Comparison of ENCODE assay signal across 8 cellular contexts in the genomic region with DNA sequence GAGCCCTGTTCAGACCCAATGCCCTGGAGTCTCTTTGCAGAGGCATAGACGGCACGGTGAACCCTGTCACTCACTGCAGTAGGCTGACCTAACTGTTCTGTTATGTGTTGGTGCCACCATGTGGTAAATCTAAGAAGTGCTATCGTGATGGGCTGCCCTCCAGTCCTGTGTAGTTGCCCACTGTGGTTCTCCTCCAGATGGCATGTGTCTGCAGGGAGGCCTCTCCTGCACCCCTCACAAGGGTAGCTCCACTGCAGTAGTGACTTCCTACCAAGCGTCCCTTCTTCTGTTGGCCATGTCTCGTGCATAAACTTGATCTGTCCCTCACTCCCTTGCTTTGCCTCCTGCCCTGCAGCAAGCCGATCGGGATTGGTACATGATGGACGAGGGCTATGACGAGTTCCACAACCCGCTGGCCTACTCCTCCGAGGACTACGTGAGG. TPM values are rescaled to one million over a fixed set of nuclear protein-coding genes. Genes with fewer than 3 reads are reported as not detected.
DNase-seq lines count a peak whose midpoint lies in the region; ATAC-seq and TF ChIP-seq lines count a peak whose summit lies in the region.

No MANE protein-coding gene starts in this region.

- no peak for TF ChIP-seq POLR2A in vagina (IDR thresholded peaks at IDR 0.05)

- H3K27ac ChIP-seq in vagina = no peak overlapping the region

- no peak overlapping the region for H3K27ac Mint-ChIP-seq in osteocyte (ENCODE audit: unreplicated experiment)

- H3K4me1 Mint-ChIP-seq in osteocyte (ENCODE audit: unreplicated experiment) = peaks cover 14% of the 10 kb centered on the region

- ATAC-seq in GM18517 (IDR thresholded peaks at IDR 0.05; ENCODE audit: unreplicated experiment) (peak; percentile 87), HG03175 (IDR thresholded peaks at IDR 0.05; ENCODE audit: unreplicated experiment) (peak; percentile 86)

- H3K36me3 Mint-ChIP-seq in osteocyte (ENCODE audit: unreplicated experiment) = peaks cover 53% of the 10 kb centered on the region

- H3K36me3 ChIP-seq in vagina = peaks cover 0 to 81% of the 10 kb centered on the region in 2 donors

- H3K9me3 ChIP-seq in vagina = no peaks in the 10 kb centered on the region

- no peaks in the 10 kb centered on the region for H3K27me3 Mint-ChIP-seq in osteocyte (ENCODE audit: unreplicated experiment)

- no peaks in the 10 kb centered on the region for H3K9me3 Mint-ChIP-seq in osteocyte (ENCODE audit: unreplicated experiment)

- no peak overlapping the region for H3K4me3 Mint-ChIP-seq in osteocyte (ENCODE audit: unreplicated experiment)

- peak; percentile 59 for TF ChIP-seq CTCF in osteocyte (IDR thresholded peaks at IDR 0.05)
- TF ChIP-seq CTCF in vagina (IDR thresholded peaks at IDR 0.05) = peak in 1 of 3 experiments; percentile 13

- DNase-seq in AML-193 (lab: John Stamatoyannopoulos, UW) = peak; percentile 44 to 57
- DNase-seq in NCI-H82 (lab: John Stamatoyannopoulos, UW) = peak; percentile 72
- peak; percentile 25 for DNase-seq in activated T-cell treated with anti-CD3 and anti-CD28 coated beads, Interleukin-2, amount 50 U/mL, for 1 hour
- DNase-seq in foreskin melanocyte = peak; percentile 47
- DNase-seq in osteocyte (ENCODE audit: extremely low spot score, unreplicated experiment) = no peak
- no peak for DNase-seq in vagina (ENCODE audit: extremely low spot score in 2 of 2)

- intact Hi-C loops in vagina (cut with DNase I) = no loop called here

- no peaks in the 10 kb centered on the region for H3K27me3 ChIP-seq in vagina

- peaks cover 18% of the 10 kb centered on the region for H3K4me1 ChIP-seq in vagina

- no peak overlapping the region for H3K4me3 ChIP-seq in vagina

RNA-seq across cellular contexts. Expression of a gene that starts 5.8 kb away (rescaled TPM):
- 57.0 and 59.3 TPM in 2 replicates for total RNA-seq in osteocyte
- 54.8 TPM for total RNA-seq in vagina

RNA-seq across cellular contexts. Expression of a gene that starts 6.0 kb away (rescaled TPM):
- total RNA-seq in osteocyte = 10.0 and 11.5 TPM in 2 replicates
- total RNA-seq in vagina = 12.5 TPM

RNA-seq across cellular contexts. Expression of a gene that starts 36.4 kb away (rescaled TPM):
- total RNA-seq in osteocyte (not detected in 2 replicates), vagina (1.7 TPM)

RNA-seq across cellular contexts. Expression of a gene that starts 45.1 kb away (rescaled TPM):
- total RNA-seq in osteocyte (not detected in 2 replicates), vagina (4.7 TPM)

Comparison
In these comparisons a context has a peak if more than half of its experiments do, and no peak if none do; other contexts are left out.
1. DNase-seq: peak in AML-193 (2 of 2), NCI-H82 (single experiment), activated T-cell treated with anti-CD3 and anti-CD28 coated beads, Interleukin-2, amount 50 U/mL, for 1 hour (single experiment) and foreskin melanocyte (single experiment); none in osteocyte (single experiment) and vagina (0 of 2).